Comparison of ENCODE assay signal across 1 cellular context in the genomic region with DNA sequence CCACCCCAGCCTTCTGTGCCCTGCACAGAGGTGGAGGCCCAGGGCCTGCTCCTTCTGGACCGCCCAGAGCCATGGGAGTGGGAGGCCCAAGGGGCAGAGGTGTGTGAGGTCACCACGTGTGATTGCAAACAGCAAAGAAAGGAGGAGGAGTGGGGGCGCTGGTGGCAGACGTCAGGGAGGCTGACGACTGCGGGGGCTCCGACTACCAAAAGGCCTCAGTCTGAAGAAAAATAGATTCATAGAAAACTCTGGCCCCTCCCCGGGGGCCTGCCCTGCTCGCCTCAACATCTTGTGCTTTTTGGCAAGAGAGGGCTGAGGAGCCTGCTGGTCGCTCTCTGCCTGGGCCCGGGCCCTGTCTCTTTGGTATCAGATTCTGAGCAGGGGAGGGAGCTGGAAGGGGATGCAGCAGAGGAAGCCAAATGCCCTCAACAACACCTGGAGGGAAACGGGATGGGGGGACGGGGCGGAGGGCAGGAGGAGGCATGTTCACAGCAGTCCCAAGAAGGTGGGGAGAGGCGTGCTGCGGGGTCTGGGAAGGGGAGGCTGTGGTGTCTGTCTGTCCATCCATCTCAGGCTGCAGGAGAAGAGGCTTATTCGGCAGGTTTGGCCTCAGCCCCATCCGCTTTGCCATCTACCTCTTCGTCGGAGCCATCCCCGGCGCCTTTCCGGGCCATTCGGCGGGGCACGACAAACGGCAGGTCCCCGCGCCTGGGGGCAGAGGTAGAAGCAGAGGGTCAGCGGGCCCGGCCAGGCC.
TF ChIP-seq lines count a peak whose summit lies in the region.

No MANE protein-coding gene starts in this region.

TF ChIP-seq in IMR-90, 13 proteins besides CTCF, POLR2A, EP300 and RAD21:
- no peak for TF ChIP-seq SMC3 (IDR thresholded peaks at IDR 0.05; ENCODE audit: low read depth, low read length)
- TF ChIP-seq, protein P1, sequence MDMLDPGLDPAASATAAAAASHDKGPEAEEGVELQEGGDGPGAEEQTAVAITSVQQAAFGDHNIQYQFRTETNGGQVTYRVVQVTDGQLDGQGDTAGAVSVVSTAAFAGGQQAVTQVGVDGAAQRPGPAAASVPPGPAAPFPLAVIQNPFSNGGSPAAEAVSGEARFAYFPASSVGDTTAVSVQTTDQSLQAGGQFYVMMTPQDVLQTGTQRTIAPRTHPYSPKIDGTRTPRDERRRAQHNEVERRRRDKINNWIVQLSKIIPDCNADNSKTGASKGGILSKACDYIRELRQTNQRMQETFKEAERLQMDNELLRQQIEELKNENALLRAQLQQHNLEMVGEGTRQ (IDR thresholded peaks at IDR 0.05; ENCODE audit: low read depth, low read length): peak; percentile 10; the same call in 1 of the 2 replicates
- TF ChIP-seq MXI1 (IDR thresholded peaks at IDR 0.05; ENCODE audit: borderline replicate concordance, low read depth, low read length): no peak
- no peak for TF ChIP-seq CEBPB (IDR thresholded peaks at IDR 0.05; ENCODE audit: low read depth, low read length)
